Comparison of ENCODE assay signal across 1 cellular context in the genomic region with DNA sequence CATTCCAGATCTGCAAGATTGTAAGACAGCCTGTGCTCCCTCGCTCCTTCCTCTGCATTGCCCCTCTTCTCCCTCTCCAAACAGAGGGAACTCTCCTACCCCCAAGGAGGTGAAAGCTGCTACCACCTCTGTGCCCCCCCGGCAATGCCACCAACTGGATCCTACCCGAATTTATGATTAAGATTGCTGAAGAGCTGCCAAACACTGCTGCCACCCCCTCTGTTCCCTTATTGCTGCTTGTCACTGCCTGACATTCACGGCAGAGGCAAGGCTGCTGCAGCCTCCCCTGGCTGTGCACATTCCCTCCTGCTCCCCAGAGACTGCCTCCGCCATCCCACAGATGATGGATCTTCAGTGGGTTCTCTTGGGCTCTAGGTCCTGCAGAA.
TF ChIP-seq lines count a peak whose summit lies in the region.

No MANE protein-coding gene starts in this region.

TF ChIP-seq in IMR-90, 13 proteins besides CTCF, POLR2A, EP300 and RAD21 (continued from another document):
- TF ChIP-seq, protein P1, sequence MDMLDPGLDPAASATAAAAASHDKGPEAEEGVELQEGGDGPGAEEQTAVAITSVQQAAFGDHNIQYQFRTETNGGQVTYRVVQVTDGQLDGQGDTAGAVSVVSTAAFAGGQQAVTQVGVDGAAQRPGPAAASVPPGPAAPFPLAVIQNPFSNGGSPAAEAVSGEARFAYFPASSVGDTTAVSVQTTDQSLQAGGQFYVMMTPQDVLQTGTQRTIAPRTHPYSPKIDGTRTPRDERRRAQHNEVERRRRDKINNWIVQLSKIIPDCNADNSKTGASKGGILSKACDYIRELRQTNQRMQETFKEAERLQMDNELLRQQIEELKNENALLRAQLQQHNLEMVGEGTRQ (IDR thresholded peaks at IDR 0.05; ENCODE audit: low read depth, low read length): no peak
- no peak for TF ChIP-seq MXI1 (IDR thresholded peaks at IDR 0.05; ENCODE audit: borderline replicate concordance, low read depth, low read length)
- no peak for TF ChIP-seq FOS (IDR thresholded peaks at IDR 0.05; ENCODE audit: low read depth, low read length)
- TF ChIP-seq SMC3 (IDR thresholded peaks at IDR 0.05; ENCODE audit: low read depth, low read length): no peak
- TF ChIP-seq NFE2L2 (IDR thresholded peaks at IDR 0.05; ENCODE audit: low read depth, low read length): no peak
- TF ChIP-seq, protein P2, sequence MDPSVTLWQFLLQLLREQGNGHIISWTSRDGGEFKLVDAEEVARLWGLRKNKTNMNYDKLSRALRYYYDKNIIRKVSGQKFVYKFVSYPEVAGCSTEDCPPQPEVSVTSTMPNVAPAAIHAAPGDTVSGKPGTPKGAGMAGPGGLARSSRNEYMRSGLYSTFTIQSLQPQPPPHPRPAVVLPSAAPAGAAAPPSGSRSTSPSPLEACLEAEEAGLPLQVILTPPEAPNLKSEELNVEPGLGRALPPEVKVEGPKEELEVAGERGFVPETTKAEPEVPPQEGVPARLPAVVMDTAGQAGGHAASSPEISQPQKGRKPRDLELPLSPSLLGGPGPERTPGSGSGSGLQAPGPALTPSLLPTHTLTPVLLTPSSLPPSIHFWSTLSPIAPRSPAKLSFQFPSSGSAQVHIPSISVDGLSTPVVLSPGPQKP (IDR thresholded peaks at IDR 0.05; ENCODE audit: borderline replicate concordance, low read depth, low read length): no peak
- no peak for TF ChIP-seq CHD1 (IDR thresholded peaks at IDR 0.05; ENCODE audit: low read depth, low read length)
- no peak for TF ChIP-seq MAFK (IDR thresholded peaks at IDR 0.05; ENCODE audit: low read depth, low read length)
- no peak for TF ChIP-seq RCOR1 (IDR thresholded peaks at IDR 0.05; ENCODE audit: insufficient replicate concordance, low read length)
- TF ChIP-seq RFX5 (IDR thresholded peaks at IDR 0.05; ENCODE audit: low read depth, low read length): no peak
- no peak for TF ChIP-seq MAZ (IDR thresholded peaks at IDR 0.05; ENCODE audit: borderline replicate concordance, low read depth, low read length)
- no peak for TF ChIP-seq CEBPB (IDR thresholded peaks at IDR 0.05; ENCODE audit: low read depth, low read length)
